In the genomic region with DNA sequence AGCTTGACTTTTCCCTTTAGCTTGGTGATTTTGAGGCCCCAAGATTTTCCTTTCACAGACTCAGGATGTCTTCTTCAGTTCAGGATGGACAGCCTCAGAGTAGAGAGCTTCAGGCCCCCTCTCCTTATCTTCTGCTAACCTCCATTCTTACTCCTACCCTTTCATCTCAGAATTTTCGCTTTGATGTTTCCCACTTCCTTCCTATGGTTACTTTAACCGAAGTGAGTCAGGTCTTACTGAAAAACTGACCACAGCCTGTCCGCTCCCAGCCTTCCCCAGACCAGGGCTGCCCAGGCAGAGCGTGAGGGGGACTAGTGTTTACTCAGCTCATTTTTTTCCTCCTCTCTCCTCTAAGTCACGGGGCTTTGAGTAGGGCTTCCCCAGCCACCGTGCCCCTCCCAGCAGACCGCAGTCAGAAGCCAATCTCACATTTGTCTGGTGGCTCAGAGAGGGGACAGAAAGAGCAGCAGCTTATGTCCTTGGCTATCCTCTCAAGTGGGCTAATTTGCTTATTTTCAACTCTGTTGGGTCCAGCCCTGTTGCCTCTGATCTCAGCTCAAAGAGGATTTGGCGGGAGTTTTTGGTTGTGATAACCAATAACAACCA, we compare ENCODE assay signal across 8 cellular contexts. TPM values are rescaled to one million over a fixed set of nuclear protein-coding genes. Genes with fewer than 3 reads are reported as not detected.
DNase-seq lines count a peak whose midpoint lies in the region; ATAC-seq and TF ChIP-seq lines count a peak whose summit lies in the region.

No MANE protein-coding gene starts in this region.

- no peak for ATAC-seq in WTC11

- intact Hi-C loops in head of caudate nucleus (cut with DNase I) = no loop called here

- no peaks in the 10 kb centered on the region for H3K36me3 Mint-ChIP-seq in WTC11

- TF ChIP-seq CTCF in NB4 (IDR thresholded peaks at IDR 0.05; ENCODE audit: low read depth, low read length) (no peak), WTC11 (IDR thresholded peaks at IDR 0.05) (no peak)

- no peak overlapping the region for H3K27ac Mint-ChIP-seq in WTC11

- H3K9me3 Mint-ChIP-seq in WTC11 = no peaks in the 10 kb centered on the region

- no peak for TF ChIP-seq POLR2A in NB4 (IDR thresholded peaks at IDR 0.05; ENCODE audit: extremely low read depth, insufficient read length)

- no peaks in the 10 kb centered on the region; the same call in 1 of the 2 replicates for H3K27me3 Mint-ChIP-seq in WTC11 (ENCODE audit: low read depth)

- H3K4me3 ChIP-seq in NB4 (ENCODE audit: low read depth, low read length) = no peak overlapping the region

- peaks cover 33% of the 10 kb centered on the region for H3K4me1 Mint-ChIP-seq in WTC11

- no peak overlapping the region for H3K4me3 Mint-ChIP-seq in WTC11

- DNase-seq in Daoy (ENCODE audit: low read depth) = peak; percentile 85
- DNase-seq in H4 (ENCODE audit: low spot score) = peak; percentile 89
- peak; percentile 94 for DNase-seq in NB4 (ENCODE audit: low read depth)
- DNase-seq in activated T-cell treated with anti-CD3 and anti-CD28 coated beads for 1 hour (ENCODE audit: low read depth) = peak; percentile 50
- DNase-seq in head of caudate nucleus = peak in 30 of 42 donors; percentile 9 to 63 (median 35)
- peak; percentile 75 for DNase-seq in stimulated activated CD4-positive, alpha-beta T cell treated with anti-CD3 and anti-CD28 coated beads, Interleukin-15, amount 100 ng/mL, for 24 hours
- no peak for DNase-seq in WTC11 (ENCODE audit: low spot score)
- no peak for DNase-seq in DMS153 treated with DMSO at 0.1 percent for 48 hours (lab: John Stamatoyannopoulos, UW; ENCODE audit: unreplicated experiment)

- CTCF ChIA-PET in WTC11 (lab: Charles Lee) = no interaction called here

- POLR2A ChIA-PET in WTC11 (lab: Charles Lee) = no interaction called here

TF ChIP-seq in WTC11, 78 proteins besides CTCF, POLR2A, EP300 and RAD21:
- TF ChIP-seq, protein P1, sequence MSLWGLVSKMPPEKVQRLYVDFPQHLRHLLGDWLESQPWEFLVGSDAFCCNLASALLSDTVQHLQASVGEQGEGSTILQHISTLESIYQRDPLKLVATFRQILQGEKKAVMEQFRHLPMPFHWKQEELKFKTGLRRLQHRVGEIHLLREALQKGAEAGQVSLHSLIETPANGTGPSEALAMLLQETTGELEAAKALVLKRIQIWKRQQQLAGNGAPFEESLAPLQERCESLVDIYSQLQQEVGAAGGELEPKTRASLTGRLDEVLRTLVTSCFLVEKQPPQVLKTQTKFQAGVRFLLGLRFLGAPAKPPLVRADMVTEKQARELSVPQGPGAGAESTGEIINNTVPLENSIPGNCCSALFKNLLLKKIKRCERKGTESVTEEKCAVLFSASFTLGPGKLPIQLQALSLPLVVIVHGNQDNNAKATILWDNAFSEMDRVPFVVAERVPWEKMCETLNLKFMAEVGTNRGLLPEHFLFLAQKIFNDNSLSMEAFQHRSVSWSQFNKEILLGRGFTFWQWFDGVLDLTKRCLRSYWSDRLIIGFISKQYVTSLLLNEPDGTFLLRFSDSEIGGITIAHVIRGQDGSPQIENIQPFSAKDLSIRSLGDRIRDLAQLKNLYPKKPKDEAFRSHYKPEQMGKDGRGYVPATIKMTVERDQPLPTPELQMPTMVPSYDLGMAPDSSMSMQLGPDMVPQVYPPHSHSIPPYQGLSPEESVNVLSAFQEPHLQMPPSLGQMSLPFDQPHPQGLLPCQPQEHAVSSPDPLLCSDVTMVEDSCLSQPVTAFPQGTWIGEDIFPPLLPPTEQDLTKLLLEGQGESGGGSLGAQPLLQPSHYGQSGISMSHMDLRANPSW (CRISPR knock-in tag; conservative IDR thresholded peaks at IDR 0.05; ENCODE audit: low read depth) = no peak
- TF ChIP-seq TCF7 (CRISPR knock-in tag; IDR thresholded peaks at IDR 0.05; ENCODE audit: low read depth) = no peak
- TF ChIP-seq, protein P2, sequence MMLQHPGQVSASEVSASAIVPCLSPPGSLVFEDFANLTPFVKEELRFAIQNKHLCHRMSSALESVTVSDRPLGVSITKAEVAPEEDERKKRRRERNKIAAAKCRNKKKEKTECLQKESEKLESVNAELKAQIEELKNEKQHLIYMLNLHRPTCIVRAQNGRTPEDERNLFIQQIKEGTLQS (CRISPR knock-in tag; conservative IDR thresholded peaks at IDR 0.05) = no peak
- no peak for TF ChIP-seq GABPB1 (CRISPR knock-in tag; IDR thresholded peaks at IDR 0.05)
- TF ChIP-seq, protein P3, sequence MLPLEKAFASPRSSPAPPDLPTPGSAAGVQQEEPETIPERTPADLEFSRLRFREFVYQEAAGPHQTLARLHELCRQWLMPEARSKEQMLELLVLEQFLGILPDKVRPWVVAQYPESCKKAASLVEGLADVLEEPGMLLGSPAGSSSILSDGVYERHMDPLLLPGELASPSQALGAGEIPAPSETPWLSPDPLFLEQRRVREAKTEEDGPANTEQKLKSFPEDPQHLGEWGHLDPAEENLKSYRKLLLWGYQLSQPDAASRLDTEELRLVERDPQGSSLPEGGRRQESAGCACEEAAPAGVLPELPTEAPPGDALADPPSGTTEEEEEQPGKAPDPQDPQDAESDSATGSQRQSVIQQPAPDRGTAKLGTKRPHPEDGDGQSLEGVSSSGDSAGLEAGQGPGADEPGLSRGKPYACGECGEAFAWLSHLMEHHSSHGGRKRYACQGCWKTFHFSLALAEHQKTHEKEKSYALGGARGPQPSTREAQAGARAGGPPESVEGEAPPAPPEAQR (CRISPR knock-in tag; IDR thresholded peaks at IDR 0.05) = no peak
- no peak for TF ChIP-seq NR2C2 (CRISPR knock-in tag; IDR thresholded peaks at IDR 0.05)
- no peak for TF ChIP-seq NR3C1 (CRISPR knock-in tag; conservative IDR thresholded peaks at IDR 0.05; ENCODE audit: low read depth)
- TF ChIP-seq CBFB (CRISPR knock-in tag; IDR thresholded peaks at IDR 0.05; ENCODE audit: low read depth) = no peak
- TF ChIP-seq, protein P4, sequence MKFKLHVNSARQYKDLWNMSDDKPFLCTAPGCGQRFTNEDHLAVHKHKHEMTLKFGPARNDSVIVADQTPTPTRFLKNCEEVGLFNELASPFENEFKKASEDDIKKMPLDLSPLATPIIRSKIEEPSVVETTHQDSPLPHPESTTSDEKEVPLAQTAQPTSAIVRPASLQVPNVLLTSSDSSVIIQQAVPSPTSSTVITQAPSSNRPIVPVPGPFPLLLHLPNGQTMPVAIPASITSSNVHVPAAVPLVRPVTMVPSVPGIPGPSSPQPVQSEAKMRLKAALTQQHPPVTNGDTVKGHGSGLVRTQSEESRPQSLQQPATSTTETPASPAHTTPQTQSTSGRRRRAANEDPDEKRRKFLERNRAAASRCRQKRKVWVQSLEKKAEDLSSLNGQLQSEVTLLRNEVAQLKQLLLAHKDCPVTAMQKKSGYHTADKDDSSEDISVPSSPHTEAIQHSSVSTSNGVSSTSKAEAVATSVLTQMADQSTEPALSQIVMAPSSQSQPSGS (CRISPR knock-in tag; IDR thresholded peaks at IDR 0.05; ENCODE audit: borderline replicate concordance, low read depth) = no peak
- TF ChIP-seq, protein P5, sequence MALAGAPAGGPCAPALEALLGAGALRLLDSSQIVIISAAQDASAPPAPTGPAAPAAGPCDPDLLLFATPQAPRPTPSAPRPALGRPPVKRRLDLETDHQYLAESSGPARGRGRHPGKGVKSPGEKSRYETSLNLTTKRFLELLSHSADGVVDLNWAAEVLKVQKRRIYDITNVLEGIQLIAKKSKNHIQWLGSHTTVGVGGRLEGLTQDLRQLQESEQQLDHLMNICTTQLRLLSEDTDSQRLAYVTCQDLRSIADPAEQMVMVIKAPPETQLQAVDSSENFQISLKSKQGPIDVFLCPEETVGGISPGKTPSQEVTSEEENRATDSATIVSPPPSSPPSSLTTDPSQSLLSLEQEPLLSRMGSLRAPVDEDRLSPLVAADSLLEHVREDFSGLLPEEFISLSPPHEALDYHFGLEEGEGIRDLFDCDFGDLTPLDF (CRISPR knock-in tag; IDR thresholded peaks at IDR 0.05) = no peak

RNA-seq across cellular contexts. Expression of a gene that starts 4.2 kb away (rescaled TPM):
- not detected in 2 replicates for total RNA-seq in Daoy (2014; rRNA removed; shearing (Covaris generic))
- total RNA-seq in H4 (2014; rRNA removed; shearing (Covaris generic)) = not detected in 2 replicates
- total RNA-seq in WTC11 (2021) = not detected in 3 replicates

RNA-seq across cellular contexts. Expression of a gene that starts 5.9 kb away (rescaled TPM):
- total RNA-seq in Daoy (2014; rRNA removed; shearing (Covaris generic)) = not detected in 2 replicates
- not detected in 2 replicates for total RNA-seq in H4 (2014; rRNA removed; shearing (Covaris generic))
- total RNA-seq in WTC11 (2021) = not detected in 3 replicates

Comparison
In these comparisons a context has a peak if more than half of its experiments do, and no peak if none do; other contexts are left out.
1. DNase-seq: peak in Daoy (single experiment), H4 (single experiment), NB4 (single experiment), activated T-cell treated with anti-CD3 and anti-CD28 coated beads for 1 hour (single experiment), head of caudate nucleus (30 of 42) and stimulated activated CD4-positive, alpha-beta T cell treated with anti-CD3 and anti-CD28 coated beads, Interleukin-15, amount 100 ng/mL, for 24 hours (single experiment); none in WTC11 (single experiment) and DMS153 treated with DMSO at 0.1 percent for 48 hours (single experiment).